8 cellular contexts compared by ENCODE assay signal in the genomic region with DNA sequence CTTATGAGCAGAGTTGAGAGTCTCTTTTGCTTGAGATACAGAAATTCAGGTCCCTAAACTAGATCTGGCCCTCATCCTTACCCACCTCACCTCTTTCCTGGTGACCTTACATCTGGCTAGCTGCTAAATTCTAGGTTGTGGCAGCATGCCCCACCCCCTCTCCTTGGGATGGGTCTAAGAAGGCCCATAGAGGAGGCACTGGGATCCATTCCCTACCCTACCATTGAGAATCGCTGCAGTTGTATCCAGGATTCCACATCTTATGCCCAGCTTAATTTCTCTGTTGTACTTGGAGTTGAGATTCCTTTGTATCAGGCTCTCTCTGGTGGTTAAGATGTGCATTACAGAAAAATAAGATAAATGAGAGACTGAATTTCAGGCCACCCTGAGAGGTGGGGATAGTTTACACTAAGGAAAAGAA. TPM values are rescaled to one million over a fixed set of nuclear protein-coding genes. Genes with fewer than 3 reads are reported as not detected.
DNase-seq lines count a peak whose midpoint lies in the region; ATAC-seq and TF ChIP-seq lines count a peak whose summit lies in the region.

No MANE protein-coding gene starts in this region.

- no peaks in the 10 kb centered on the region for H4K20me1 ChIP-seq in HCT116 (ENCODE audit: insufficient read depth)
- no peaks in the 10 kb centered on the region for H4K20me1 ChIP-seq in OCI-LY1 (ENCODE audit: insufficient read depth, low read length)

- RAD21 ChIA-PET in HCT116 (lab: Charles Lee; ENCODE audit: low non-redundant PET in 1 of 2, low total read pairs in 2 of 2, uncharacterized antibody in 2 of 2, unreplicated experiment in 2 of 2) = interaction anchor here (0.6 to 1.6 kb wide), 7 partner anchors 19 to 274 kb away, joined by 3 to 7 read pairs (median 4); no protein-coding TSS in a partner anchor

- TF ChIP-seq RAD21 in HCT116 (IDR thresholded peaks at IDR 0.05; ENCODE audit: low read depth) = peak; percentile 86

- TF ChIP-seq POLR2A in HCT116 (IDR thresholded peaks at IDR 0.05; ENCODE audit: borderline replicate concordance, extremely low read depth, insufficient read depth, insufficient read length) (no peak), tibial nerve (IDR thresholded peaks at IDR 0.05) (no peak)

- peak; percentile 41 to 65 (median 59); a peak in 5 of 6 replicates for TF ChIP-seq CTCF in HCT116 (IDR thresholded peaks at IDR 0.05 in 2 of 3, conservative IDR thresholded peaks at IDR 0.05 in 1 of 3; ENCODE audit: borderline replicate concordance in 1 of 3, insufficient read depth in 1 of 3, low read depth in 2 of 3, low read length in 2 of 3)
- TF ChIP-seq CTCF in OCI-LY1 (IDR thresholded peaks at IDR 0.05; ENCODE audit: low read length) = peak; percentile 71
- TF ChIP-seq CTCF in tibial nerve (IDR thresholded peaks at IDR 0.05) = peak; percentile 48 to 84 (median 55)

- POLR2A ChIA-PET in HCT116 (lab: Charles Lee) = interaction anchor here (0.7 to 2.5 kb wide), 3 partner anchors 50 to 116 kb away, joined by 3 to 8 read pairs (median 4); a partner anchor contains a TSS

- intact Hi-C loops in HCT116 (cut with micrococcal nuclease) = loop anchor here (1.0 to 10.0 kb wide), 2 partner anchors 86 to 248 kb away; a partner anchor contains a TSS

- DNase-seq in COLO829 (ENCODE audit: low spot score) = peak; percentile 65
- DNase-seq in HCT116 (ENCODE audit: low read depth, low spot score) = peak; percentile 32
- DNase-seq in caudate nucleus (lab: John Stamatoyannopoulos, UW) = peak in 4 of 61 donors; percentile 19 to 50 (median 30)
- DNase-seq in left lobe of liver (ENCODE audit: low spot score) = no peak
- no peak for DNase-seq in tibial nerve (ENCODE audit: low spot score in 2 of 2)
- DNase-seq in activated effector memory CD4-positive, alpha-beta T cell treated with Interleukin-2 at 50 U/mL for 16 hours = no peak

- BruUV-seq in HCT116 (replicated peaks; lab: Mats Ljungman, UMichigan) = no TSS peak

- peaks cover 31 to 33% of the 10 kb centered on the region in 2 experiments for H3K4me1 ChIP-seq in HCT116 (ENCODE audit: control insufficient read depth in 1 of 2, insufficient read depth in 2 of 2, low read length in 2 of 2)
- peaks cover 23% of the 10 kb centered on the region for H3K4me1 ChIP-seq in OCI-LY1 (ENCODE audit: insufficient read depth, low read length, severe bottlenecking)
- H3K4me1 ChIP-seq in tibial nerve = peaks cover 0 to 35% (median 23%) of the 10 kb centered on the region in 4 donors

- H3K9me2 ChIP-seq in HCT116 (ENCODE audit: insufficient read depth) (no peaks in the 10 kb centered on the region), OCI-LY1 (ENCODE audit: low read depth, low read length) (no peaks in the 10 kb centered on the region)

- 0 to 9% methylated on average over 1 of the region's 1 CpG for WGBS in tibial nerve, 2 donors

- no peak overlapping the region for H3K4me2 ChIP-seq in HCT116 (ENCODE audit: low read length)
- no peak overlapping the region for H3K4me2 ChIP-seq in OCI-LY1 (ENCODE audit: low read length)

- peak; percentile 61 for ATAC-seq in HCT116
- peak; percentile 66 for ATAC-seq in left lobe of liver
- ATAC-seq in HG03159 (IDR thresholded peaks at IDR 0.05; ENCODE audit: unreplicated experiment) = no peak

- CTCF ChIA-PET in HCT116 (lab: Charles Lee) = interaction anchor here (0.6 to 1.8 kb wide), 17 partner anchors 9 to 399 kb away, joined by 3 to 17 read pairs (median 3); a partner anchor contains a TSS

- TF ChIP-seq EP300 in tibial nerve (IDR thresholded peaks at IDR 0.05) = peak in 1 of 2 donors; percentile 18

- peaks cover 22 to 29% of the 10 kb centered on the region in 2 experiments for H3K36me3 ChIP-seq in HCT116 (ENCODE audit: control insufficient read depth in 1 of 2, insufficient read depth in 2 of 2, low read length in 2 of 2)
- peaks cover 33% of the 10 kb centered on the region for H3K36me3 ChIP-seq in OCI-LY1 (ENCODE audit: insufficient read depth, low read length)
- H3K36me3 ChIP-seq in tibial nerve = peaks cover 0 to 38% (median 12%) of the 10 kb centered on the region in 3 donors

- peak overlapping the region; percentile 57 for H3K27ac ChIP-seq in HCT116 (ENCODE audit: low read depth, low read length)
- H3K27ac ChIP-seq in OCI-LY1 (ENCODE audit: low read depth, low read length, poor library complexity, severe bottlenecking) = peak overlapping the region; percentile 29
- peak overlapping the region; percentile 79 for H3K27ac ChIP-seq in caudate nucleus (ENCODE audit: low read depth, low read length)
- H3K27ac ChIP-seq in tibial nerve = peak overlapping the region in 3 of 4 donors; percentile 54 to 79 (median 57)

- H3K9me3 ChIP-seq in HCT116 (ENCODE audit: control insufficient read depth in 1 of 2, insufficient read depth in 1 of 2, low read depth in 1 of 2, low read length in 2 of 2) = no peaks in the 10 kb centered on the region
- H3K9me3 ChIP-seq in OCI-LY1 (ENCODE audit: low read length) = no peaks in the 10 kb centered on the region
- H3K9me3 ChIP-seq in tibial nerve = no peaks in the 10 kb centered on the region

- H3K4me3 ChIP-seq in HCT116 (replicated peaks in 1 of 2; ENCODE audit: low read depth in 1 of 2, low read length in 2 of 2) (no peak overlapping the region), OCI-LY1 (ENCODE audit: low read depth, low read length, poor library complexity, severe bottlenecking) (no peak overlapping the region), tibial nerve (no peak overlapping the region)

- H2AFZ ChIP-seq in HCT116 (ENCODE audit: low read depth, low read length, poor library complexity, severe bottlenecking) = no peak overlapping the region
- H2AFZ ChIP-seq in OCI-LY1 (ENCODE audit: low read length) = no peak overlapping the region

- no peaks in the 10 kb centered on the region for H3K79me2 ChIP-seq in HCT116 (ENCODE audit: insufficient read depth, low read length)
- H3K79me2 ChIP-seq in OCI-LY1 (ENCODE audit: insufficient read depth, low read length) = no peaks in the 10 kb centered on the region

- H3K9ac ChIP-seq in HCT116 (ENCODE audit: low read length) = no peak overlapping the region
- H3K9ac ChIP-seq in OCI-LY1 (ENCODE audit: low read length) = no peak overlapping the region

- H3K27me3 ChIP-seq in HCT116 (ENCODE audit: insufficient read depth, low read length) = no peaks in the 10 kb centered on the region
- no peaks in the 10 kb centered on the region for H3K27me3 ChIP-seq in OCI-LY1 (ENCODE audit: insufficient read depth, low read length)
- H3K27me3 ChIP-seq in tibial nerve = no peaks in the 10 kb centered on the region

- peaks cover 5% of the 10 kb centered on the region; the same call in 1 of the 2 replicates for H3F3A ChIP-seq in OCI-LY1 (ENCODE audit: insufficient read depth, low read length)

TF ChIP-seq in HCT116, 20 proteins besides CTCF, POLR2A, EP300 and RAD21:
- TF ChIP-seq SRF (IDR thresholded peaks at IDR 0.05; ENCODE audit: low read depth) (no peak), POLR2AphosphoS5 (IDR thresholded peaks at IDR 0.05; ENCODE audit: low read depth, low read length) (peak; percentile 33; the same call in 1 of the 2 replicates), ELF1 (IDR thresholded peaks at IDR 0.05; ENCODE audit: borderline replicate concordance, low read depth) (no peak), CBX3 (IDR thresholded peaks at IDR 0.05; ENCODE audit: low read depth) (no peak)
- TF ChIP-seq, protein P1, sequence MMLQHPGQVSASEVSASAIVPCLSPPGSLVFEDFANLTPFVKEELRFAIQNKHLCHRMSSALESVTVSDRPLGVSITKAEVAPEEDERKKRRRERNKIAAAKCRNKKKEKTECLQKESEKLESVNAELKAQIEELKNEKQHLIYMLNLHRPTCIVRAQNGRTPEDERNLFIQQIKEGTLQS (IDR thresholded peaks at IDR 0.05) = no peak
- TF ChIP-seq, protein P2, sequence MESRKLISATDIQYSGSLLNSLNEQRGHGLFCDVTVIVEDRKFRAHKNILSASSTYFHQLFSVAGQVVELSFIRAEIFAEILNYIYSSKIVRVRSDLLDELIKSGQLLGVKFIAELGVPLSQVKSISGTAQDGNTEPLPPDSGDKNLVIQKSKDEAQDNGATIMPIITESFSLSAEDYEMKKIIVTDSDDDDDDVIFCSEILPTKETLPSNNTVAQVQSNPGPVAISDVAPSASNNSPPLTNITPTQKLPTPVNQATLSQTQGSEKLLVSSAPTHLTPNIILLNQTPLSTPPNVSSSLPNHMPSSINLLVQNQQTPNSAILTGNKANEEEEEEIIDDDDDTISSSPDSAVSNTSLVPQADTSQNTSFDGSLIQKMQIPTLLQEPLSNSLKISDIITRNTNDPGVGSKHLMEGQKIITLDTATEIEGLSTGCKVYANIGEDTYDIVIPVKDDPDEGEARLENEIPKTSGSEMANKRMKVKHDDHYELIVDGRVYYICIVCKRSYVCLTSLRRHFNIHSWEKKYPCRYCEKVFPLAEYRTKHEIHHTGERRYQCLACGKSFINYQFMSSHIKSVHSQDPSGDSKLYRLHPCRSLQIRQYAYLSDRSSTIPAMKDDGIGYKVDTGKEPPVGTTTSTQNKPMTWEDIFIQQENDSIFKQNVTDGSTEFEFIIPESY (IDR thresholded peaks at IDR 0.05; ENCODE audit: extremely low read depth, insufficient replicate concordance, low read length) = no peak

RNA-seq across cellular contexts. Expression of a gene that starts 9.5 kb away (rescaled TPM):
- 22.8 TPM for total RNA-seq in HCT116 (2021; ENCODE audit: unreplicated experiment)
- 28.0 and 29.2 TPM in 2 replicates for polyA plus RNA-seq in HCT116 (2012)
- total RNA-seq in left lobe of liver = 6.0 TPM
- 10 to 100 TPM in 2 of 4 donors, 1 to 10 TPM in 2; 3.7 to 13.2 (median 7.3) TPM for total RNA-seq in tibial nerve

RNA-seq across cellular contexts. Expression of a gene that starts 44.6 kb away (rescaled TPM):
- total RNA-seq in HCT116 (2021; ENCODE audit: unreplicated experiment) = 79.9 TPM
- 18.1 and 20.4 TPM in 2 replicates for polyA plus RNA-seq in HCT116 (2012)
- total RNA-seq in left lobe of liver = 32.2 TPM
- 10 to 100 TPM; 30.3 to 39.3 (median 33.5) TPM for total RNA-seq in tibial nerve

RNA-seq across cellular contexts. Expression of a gene that starts 49.6 kb away (rescaled TPM):
- 215 TPM for total RNA-seq in HCT116 (2021; ENCODE audit: unreplicated experiment)
- polyA plus RNA-seq in HCT116 (2012) = 104 and 129 TPM in 2 replicates
- total RNA-seq in left lobe of liver = 24.1 TPM
- 10 to 100 TPM; 61.5 to 92.6 (median 78.6) TPM for total RNA-seq in tibial nerve

Comparison
In these comparisons a context has a peak if more than half of its experiments do, and no peak if none do; other contexts are left out.
1. DNase-seq: peak in COLO829 (single experiment) and HCT116 (single experiment); none in left lobe of liver (single experiment), tibial nerve (0 of 2) and activated effector memory CD4-positive, alpha-beta T cell treated with Interleukin-2 at 50 U/mL for 16 hours (single experiment).
2. H3K27ac ChIP-seq: peak in every context shown above with its lines; median percentile 79 in caudate nucleus; 57 in HCT116; 57 in tibial nerve; 29 in OCI-LY1.
3. Peak in every context shown above with its lines, with median percentiles within 50 percentile points of each other: CTCF ChIP-seq.